Comparison of ENCODE assay signal across 11 cellular contexts in genomic region chr16:14097182-14097951, GRCh38. TPM values are rescaled to one million over a fixed set of nuclear protein-coding genes. Genes with fewer than 3 reads are reported as not detected.
DNase-seq lines count a peak whose midpoint lies in the region; ATAC-seq and TF ChIP-seq lines count a peak whose summit lies in the region.
"Had no signal": no experiment of that assay in that cellular context is flagged by ENCODE, and none has a peak within 500 bp of the region (broad histone marks: within the 10 kb centered on the region; RNA-seq: fewer than 3 reads in every experiment).

No MANE protein-coding gene starts in this region.

- peaks cover 69% of the 10 kb centered on the region for H3K4me1 Mint-ChIP-seq in progenitor cell of endocrine pancreas (ENCODE audit: low read depth)

- TF ChIP-seq CTCF in progenitor cell of endocrine pancreas (IDR thresholded peaks at IDR 0.05; ENCODE audit: unreplicated experiment) = no peak

- peak overlapping the region; percentile 52 for H3K4me3 Mint-ChIP-seq in progenitor cell of endocrine pancreas (ENCODE audit: low read depth)

- DNase-seq in DMS79 treated with DMSO at 0.1 percent for 48 hours (lab: John Stamatoyannopoulos, UW) = peak; percentile 91
- peak; percentile 87 for DNase-seq in NCI-H2196 (lab: John Stamatoyannopoulos, UW; ENCODE audit: unreplicated experiment)
- no peak for DNase-seq in progenitor cell of endocrine pancreas (ENCODE audit: low spot score, unreplicated experiment)
- no peak for DNase-seq in DMS114 treated with DMSO at 0.1 percent for 48 hours (lab: John Stamatoyannopoulos, UW; ENCODE audit: unreplicated experiment)
- DNase-seq: activated CD4-positive, CD25-positive, alpha-beta regulatory T cell; activated gamma-delta T cell; RPMI8226 had no signal

- peak; percentile 93 for ATAC-seq in esophagus mucosa
- ATAC-seq in HG02870 (IDR thresholded peaks at IDR 0.05; ENCODE audit: unreplicated experiment) = no peak
- ATAC-seq in GM19395 (IDR thresholded peaks at IDR 0.05; ENCODE audit: unreplicated experiment) = no peak
- no peak for ATAC-seq in GM21528 (IDR thresholded peaks at IDR 0.05; ENCODE audit: low FRiP score, unreplicated experiment)

- peaks cover 10% of the 10 kb centered on the region for H3K36me3 Mint-ChIP-seq in progenitor cell of endocrine pancreas (ENCODE audit: insufficient read depth)

- no peaks in the 10 kb centered on the region for H3K27me3 Mint-ChIP-seq in progenitor cell of endocrine pancreas

- peaks cover 12% of the 10 kb centered on the region for H3K9me3 Mint-ChIP-seq in progenitor cell of endocrine pancreas (ENCODE audit: low read depth)

- H3K27ac Mint-ChIP-seq in progenitor cell of endocrine pancreas = peak overlapping the region; percentile 88

RNA-seq across cellular contexts. Expression of gene MRTFB, which starts 26.2 kb away (rescaled TPM):
- 34.6 TPM for total RNA-seq in esophagus mucosa
- total RNA-seq in progenitor cell of endocrine pancreas = 83.1 and 88.1 TPM in 2 replicates

Comparison
In these comparisons a context has a peak if more than half of its experiments do, and no peak if none do; other contexts are left out.
1. DNase-seq: peak in DMS79 treated with DMSO at 0.1 percent for 48 hours (single experiment) and NCI-H2196 (single experiment); none in progenitor cell of endocrine pancreas (single experiment) and DMS114 treated with DMSO at 0.1 percent for 48 hours (single experiment).